Comparison of ENCODE assay signal across 8 cellular contexts in the genomic region with DNA sequence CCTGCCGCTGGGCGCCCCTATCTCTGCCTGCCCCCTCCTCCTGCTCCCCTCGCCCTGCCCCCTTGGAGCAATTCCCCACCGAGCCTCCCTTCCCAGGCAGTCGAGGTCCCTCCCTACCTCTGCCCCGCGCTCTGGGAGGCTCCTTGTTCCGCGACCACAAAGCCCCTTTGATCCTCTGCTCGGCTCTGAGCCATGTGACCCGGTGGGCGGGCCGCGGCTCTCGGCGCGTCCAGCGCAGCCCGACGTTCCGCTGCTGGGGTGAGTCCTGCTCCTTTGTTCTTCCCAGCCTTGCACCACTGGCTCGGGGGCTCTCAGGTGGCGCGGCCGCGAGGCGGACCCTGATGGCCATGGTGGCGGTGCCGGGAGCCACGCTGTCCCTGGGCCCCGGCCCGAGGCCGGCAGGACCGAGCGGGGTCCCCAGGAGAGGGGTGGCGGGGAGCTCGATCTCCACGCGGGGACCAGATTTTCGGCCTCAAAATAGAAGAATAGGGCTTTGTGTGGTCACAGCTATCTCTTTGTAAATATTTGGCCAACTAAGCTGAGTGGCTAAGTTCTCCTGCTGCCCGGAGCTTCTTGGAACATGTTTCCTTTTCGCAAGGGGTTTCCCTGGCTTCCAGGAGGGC.
DNase-seq lines count a peak whose midpoint lies in the region; ATAC-seq and TF ChIP-seq lines count a peak whose summit lies in the region.

No MANE protein-coding gene starts in this region.

- no peak overlapping the region for H2BK12ac ChIP-seq in neuronal stem cell (ENCODE audit: low read length)

- ATAC-seq in GM18517 (IDR thresholded peaks at IDR 0.05; ENCODE audit: unreplicated experiment) (no peak), HG03378 (IDR thresholded peaks at IDR 0.05; ENCODE audit: unreplicated experiment) (no peak)

- H3K23ac ChIP-seq in neuronal stem cell (ENCODE audit: low read depth, low read length, poor library complexity), result peak overlapping the region; percentile 95

- intact Hi-C loops in CD14-positive monocyte (cut with micrococcal nuclease) (loop anchor here in 1 of 2 donors (2.0 to 5.0 kb wide), 2 partner anchors 13 to 119 kb away; no protein-coding TSS in a partner anchor), OCI-LY7 (cut with micrococcal nuclease; ENCODE audit: unreplicated experiment) (no loop called here)

- POLR2A ChIA-PET in OCI-LY7 (lab: Charles Lee), result interaction anchor here (0.5 to 6.7 kb wide), 13 partner anchors 7 to 120 kb away, joined by 3 to 99 read pairs (median 7); no protein-coding TSS in a partner anchor

- peak overlapping the region; percentile 54 for H4K8ac ChIP-seq in neuronal stem cell (ENCODE audit: low read depth, low read length)

- H3K4me3 ChIP-seq in OCI-LY7 (ENCODE audit: low read depth, low read length, poor library complexity, severe bottlenecking), result peak overlapping the region; percentile 76
- peak overlapping the region; percentile 70 to 80 for H3K4me3 ChIP-seq in neuronal stem cell (ENCODE audit: low read length in 2 of 2)

- peaks cover 84% of the 10 kb centered on the region for H3K4me1 Mint-ChIP-seq in CD14-positive monocyte

- H3K36me3 ChIP-seq in OCI-LY7 (ENCODE audit: insufficient read depth, low read length), result peaks cover 69% of the 10 kb centered on the region
- H3K36me3 ChIP-seq in neuronal stem cell (replicated peaks in 1 of 2; ENCODE audit: control insufficient read depth in 2 of 2, insufficient read depth in 2 of 2, low read length in 2 of 2), result peaks cover 2 to 18% of the 10 kb centered on the region in 2 donors

- peaks cover 69% of the 10 kb centered on the region for H3K4me1 ChIP-seq in OCI-LY7 (ENCODE audit: insufficient read depth, low read length, poor library complexity, severe bottlenecking)
- H3K4me1 ChIP-seq in neuronal stem cell (ENCODE audit: control insufficient read depth in 2 of 2, insufficient read depth in 1 of 2, low read depth in 1 of 2, low read length in 2 of 2), result peaks cover 39 to 53% of the 10 kb centered on the region in 2 donors

- no peaks in the 10 kb centered on the region for H3K9me3 ChIP-seq in OCI-LY7 (ENCODE audit: low read length)
- no peaks in the 10 kb centered on the region for H3K9me3 ChIP-seq in neuronal stem cell (replicated peaks in 1 of 2; ENCODE audit: control insufficient read depth in 2 of 2, insufficient read depth in 1 of 2, low read depth in 1 of 2, low read length in 2 of 2)

- H3K4me2 ChIP-seq in OCI-LY7 (ENCODE audit: low read length) (peak overlapping the region; percentile 76), neuronal stem cell (ENCODE audit: insufficient read depth, low read length, poor library complexity, severe bottlenecking) (peak overlapping the region; percentile 84)

- H2AFZ ChIP-seq in OCI-LY7 (ENCODE audit: low read length) (no peak overlapping the region), neuronal stem cell (ENCODE audit: low read length) (peak overlapping the region; percentile 65)

- H3K27me3 Mint-ChIP-seq in CD14-positive monocyte (ENCODE audit: low read depth in 3 of 3), result peaks cover 0 to 3% (median 0%) of the 10 kb centered on the region in 3 donors

- peaks cover 17% of the 10 kb centered on the region for H3K79me1 ChIP-seq in neuronal stem cell (ENCODE audit: low read depth, low read length)

- no peaks in the 10 kb centered on the region for H3K27me3 ChIP-seq in neuronal stem cell (ENCODE audit: control insufficient read depth in 3 of 3, insufficient read depth in 3 of 3, low read depth in 1 of 3, low read length in 3 of 3)

- no peaks in the 10 kb centered on the region for H4K20me1 ChIP-seq in OCI-LY7 (ENCODE audit: insufficient read depth, low read length)

- DNase-seq in CD14-positive monocyte (ENCODE audit: low spot score) (no peak), HCEC 1CT (peak; percentile 16), OCI-LY7 (ENCODE audit: low spot score) (peak; percentile 84), glomerular visceral epithelial cell (ENCODE audit: extremely low spot score) (peak; percentile 80), neuronal stem cell (ENCODE audit: low spot score) (peak; percentile 92)
- peak; percentile 77 for DNase-seq in activated naive CD4-positive, alpha-beta T cell treated with Interleukin-2 at 50 U/mL for 16 hours

- peak overlapping the region; percentile 98 for H3K18ac ChIP-seq in neuronal stem cell (ENCODE audit: low read length)

- H3K9me2 ChIP-seq in OCI-LY7 (ENCODE audit: insufficient read depth, low read length), result no peaks in the 10 kb centered on the region

- H3K4me3 Mint-ChIP-seq in CD14-positive monocyte, result peak overlapping the region; percentile 97 to 98

- CTCF ChIA-PET in OCI-LY7 (lab: Charles Lee; ENCODE audit: unreplicated experiment), result interaction anchor here (0.6 to 1.8 kb wide), 7 partner anchors 9 to 1642 kb away, joined by 3 to 7 read pairs (median 4); no protein-coding TSS in a partner anchor

- peaks cover 24 to 60% of the 10 kb centered on the region in 2 donors for H3K36me3 Mint-ChIP-seq in CD14-positive monocyte

- H3K4ac ChIP-seq in neuronal stem cell (ENCODE audit: low read length), result peak overlapping the region; percentile 89

- peak overlapping the region; percentile 80 for H2BK5ac ChIP-seq in neuronal stem cell (ENCODE audit: low read length)

- H3K9ac ChIP-seq in neuronal stem cell (ENCODE audit: low read depth, low read length, poor library complexity), result peak overlapping the region; percentile 94

- peaks cover 98% of the 10 kb centered on the region for H3K79me2 ChIP-seq in OCI-LY7 (ENCODE audit: insufficient read depth, low read depth, low read length)

- H2BK120ac ChIP-seq in neuronal stem cell (ENCODE audit: low read depth, low read length), result peak overlapping the region; percentile 99

- H2BK15ac ChIP-seq in neuronal stem cell (ENCODE audit: low read length), result peak overlapping the region; percentile 88

- H3K27ac ChIP-seq in OCI-LY7 (ENCODE audit: low read depth, low read length, poor library complexity, severe bottlenecking) (peak overlapping the region; percentile 95), neuronal stem cell (replicated peaks; ENCODE audit: low read length) (peak overlapping the region; percentile 99)

- peak overlapping the region; percentile 67 for H3K14ac ChIP-seq in neuronal stem cell (ENCODE audit: low read length)

- peak overlapping the region; percentile 85 to 95 (median 92) for H3K27ac Mint-ChIP-seq in CD14-positive monocyte

- BruUV-seq in OCI-LY7 (replicated peaks; lab: Mats Ljungman, UMichigan), result no TSS peak

- peak overlapping the region; percentile 99 for H2AK5ac ChIP-seq in neuronal stem cell (ENCODE audit: low read depth, low read length)

- no CpG with 5 or more reads among the region's 42 CpGs for WGBS in neuronal stem cell (ENCODE audit: extremely low coverage in 2 of 2, insufficient read length in 2 of 2, insufficient replicate concordance in 1 of 2), 2 donors

- H4K91ac ChIP-seq in neuronal stem cell (ENCODE audit: low read depth, low read length, poor library complexity), result peak overlapping the region; percentile 82

- peaks cover 0 to 2% (median 0%) of the 10 kb centered on the region in 7 donors for H3K9me3 Mint-ChIP-seq in CD14-positive monocyte

- TF ChIP-seq CTCF in CD14-positive monocyte (IDR thresholded peaks at IDR 0.05), result no peak
- TF ChIP-seq CTCF in OCI-LY7 (conservative IDR thresholded peaks at IDR 0.05; ENCODE audit: low read length), result no peak
